ENCODE assay signal across 10 cellular contexts in genomic region chr1:37764888-37765441, GRCh38. TPM values are rescaled to one million over a fixed set of nuclear protein-coding genes. Genes with fewer than 3 reads are reported as not detected.
DNase-seq lines count a peak whose midpoint lies in the region; ATAC-seq, FAIRE-seq and TF ChIP-seq lines count a peak whose summit lies in the region.
"Had no signal": no experiment of that assay in that cellular context is flagged by ENCODE, and none has a peak within 500 bp of the region (broad histone marks: within the 10 kb centered on the region; RNA-seq: fewer than 3 reads in every experiment).

Gene EPHA10, minus strand, starts transcription at chr1:37765120. Its CDS starts 54 bp downstream, at chr1:37765066.

- no peak within 1 kb of the TSS for H3K23ac ChIP-seq in H1 (ENCODE audit: insufficient read length)

- H3K4ac ChIP-seq in H1 (replicated peaks; ENCODE audit: insufficient read length, low read depth, low read length): no peak within 1 kb of the TSS

- no peaks in the 10 kb centered on the region for H3K9me3 Mint-ChIP-seq in activated T-cell treated with anti-CD3 and anti-CD28 coated beads, Interleukin-2, amount 50 U/mL, for 24 hours
- H3K9me3 Mint-ChIP-seq in stimulated activated naive CD8-positive, alpha-beta T cell treated with anti-CD3 and anti-CD28 coated beads, Interleukin-15, amount 100 ng/mL, for 72 hours: peaks cover 4 to 9% of the 10 kb centered on the region in 2 donors

- H2BK120ac ChIP-seq in H1 (replicated peaks; ENCODE audit: low read depth, low read length): no peak within 1 kb of the TSS

- no peaks in the 10 kb centered on the region for H3K79me2 ChIP-seq in H1 (ENCODE audit: control insufficient read depth in 1 of 2, insufficient read depth in 2 of 2, low read length in 2 of 2)

- H2AK5ac ChIP-seq in H1 (ENCODE audit: low read depth, low read length): no peak within 1 kb of the TSS

- H2BK20ac ChIP-seq in H1 (ENCODE audit: low read length): no peak within 1 kb of the TSS

- POLR2A ChIA-PET in H1 (lab: Charles Lee; ENCODE audit: partially characterized antibody): interaction anchor here (0.7 to 4.5 kb wide), 7 partner anchors 11 to 74 kb away, joined by 3 to 23 read pairs (median 5); partner anchors contain the start of genes C1orf122 and YRDC

- H2AFZ ChIP-seq in H1 (ENCODE audit: low read length): peak within 1 kb of the TSS; percentile 91; the same call in 1 of the 2 replicates

- ATAC-seq in stimulated activated naive CD8-positive, alpha-beta T cell treated with anti-CD3 and anti-CD28 coated beads, Interleukin-15, amount 100 ng/mL, for 72 hours: no peak
- ATAC-seq in HG02970 (IDR thresholded peaks at IDR 0.05; ENCODE audit: low FRiP score, unreplicated experiment): no peak
- no peak for ATAC-seq in HG03139 (IDR thresholded peaks at IDR 0.05; ENCODE audit: unreplicated experiment)

- H3K4me2 ChIP-seq in H1 (ENCODE audit: insufficient read depth in 1 of 2, low read depth in 2 of 2, low read length in 2 of 2): peak within 1 kb of the TSS; percentile 80 to 87

- no peak within 1 kb of the TSS for H4K91ac ChIP-seq in H1 (replicated peaks; ENCODE audit: insufficient read length, low read length)

- DNase-seq in activated T-cell treated with anti-CD3 and anti-CD28 coated beads, Interleukin-2, amount 50 U/mL, for 24 hours: no peak
- no peak for DNase-seq in activated T-cell treated with anti-CD3 and anti-CD28 coated beads, Interleukin-2, amount 50 U/mL, for 48 hours
- DNase-seq in NCI-H526 (lab: John Stamatoyannopoulos, UW) (peak; percentile 92 to 99), H1 (ENCODE audit: low read depth in 1 of 2, low spot score in 2 of 2) (peak; percentile 61 to 90), RCC 7860 (ENCODE audit: low spot score) (no peak)
- no peak for DNase-seq in stimulated activated naive CD8-positive, alpha-beta T cell treated with anti-CD3 and anti-CD28 coated beads, Interleukin-15, amount 100 ng/mL, for 72 hours

- H3K36me3 Mint-ChIP-seq in activated T-cell treated with anti-CD3 and anti-CD28 coated beads, Interleukin-2, amount 50 U/mL, for 24 hours (ENCODE audit: low read depth): no peaks in the 10 kb centered on the region

- H3K4me3 ChIP-seq in H1 (ENCODE audit: extremely low read depth in 1 of 4, insufficient read depth in 2 of 4, low read depth in 3 of 4, low read length in 4 of 4): peak within 1 kb of the TSS; percentile 20 to 57 (median 44); a peak in 7 of 8 replicates
- H3K4me3 ChIP-seq: skin epidermis had no signal

- no peaks in the 10 kb centered on the region for H3K9me3 ChIP-seq in H1 (ENCODE audit: insufficient read depth in 2 of 2, low read depth in 1 of 2, low read length in 1 of 2)

- no peak for TF ChIP-seq EP300 in H1 (IDR thresholded peaks at IDR 0.05; ENCODE audit: borderline replicate concordance in 1 of 2, low read depth in 2 of 2, low read length in 2 of 2)

- peaks cover 17% of the 10 kb centered on the region for H3K4me1 Mint-ChIP-seq in activated T-cell treated with anti-CD3 and anti-CD28 coated beads, Interleukin-2, amount 50 U/mL, for 24 hours (ENCODE audit: low read depth)
- H3K4me1 Mint-ChIP-seq in stimulated activated naive CD8-positive, alpha-beta T cell treated with anti-CD3 and anti-CD28 coated beads, Interleukin-15, amount 100 ng/mL, for 72 hours: peaks cover 29% of the 10 kb centered on the region

- TF ChIP-seq POLR2A in H1 (IDR thresholded peaks at IDR 0.05; ENCODE audit: control extremely low read depth in 1 of 2, low read depth in 2 of 2, low read length in 2 of 2): no peak

- peaks cover 0 to 13% of the 10 kb centered on the region in 2 experiments for H4K20me1 ChIP-seq in H1 (replicated peaks in 1 of 2; ENCODE audit: control insufficient read depth in 1 of 2, insufficient read depth in 2 of 2, low read length in 2 of 2)

- TF ChIP-seq RAD21 in H1 (IDR thresholded peaks at IDR 0.05 in 1 of 2, conservative IDR thresholded peaks at IDR 0.05 in 1 of 2; ENCODE audit: low read depth in 2 of 2, low read length in 2 of 2): no peak

- H3K18ac ChIP-seq in H1 (ENCODE audit: extremely low read depth, low read length): peak within 1 kb of the TSS; percentile 60; the same call in 1 of the 2 replicates

- peak within 1 kb of the TSS; percentile 43 for H3K4me3 Mint-ChIP-seq in activated T-cell treated with anti-CD3 and anti-CD28 coated beads, Interleukin-2, amount 50 U/mL, for 24 hours
- H3K4me3 Mint-ChIP-seq in stimulated activated naive CD8-positive, alpha-beta T cell treated with anti-CD3 and anti-CD28 coated beads, Interleukin-15, amount 100 ng/mL, for 72 hours: peak within 1 kb of the TSS; percentile 55 to 61

- H3K14ac ChIP-seq in H1 (ENCODE audit: insufficient read length): no peak within 1 kb of the TSS

- peaks cover 6 to 13% (median 10%) of the 10 kb centered on the region in 4 experiments; a peak in 6 of 7 replicates for H3K4me1 ChIP-seq in H1 (replicated peaks in 1 of 4; ENCODE audit: control insufficient read depth in 3 of 4, insufficient read depth in 4 of 4, low read length in 3 of 4)

- 0 out of 2 replicates have a peak within 1 kb of the TSS, but pooled peaks have one; percentile 9 for H2BK12ac ChIP-seq in H1 (ENCODE audit: low read depth, low read length)

- no peak within 1 kb of the TSS for H3K9ac ChIP-seq in H1 (replicated peaks in 1 of 4; ENCODE audit: extremely low read depth in 1 of 4, low read depth in 3 of 4, low read length in 3 of 4)

- H4K8ac ChIP-seq in H1 (ENCODE audit: extremely low read depth, insufficient read depth, low read length): no peak within 1 kb of the TSS; the same call in 1 of the 2 replicates

- H3K27me3 ChIP-seq in H1 (replicated peaks in 1 of 4; ENCODE audit: control insufficient read depth in 3 of 4, extremely low read depth in 1 of 4, insufficient read depth in 3 of 4, low read length in 3 of 4): peaks cover 15 to 71% (median 59%) of the 10 kb centered on the region in 4 experiments

- no peaks in the 10 kb centered on the region for H3K79me1 ChIP-seq in H1 (ENCODE audit: low read depth, low read length)

- no peak within 1 kb of the TSS for H2BK15ac ChIP-seq in H1 (ENCODE audit: low read length)

- CTCF ChIA-PET in H1 (lab: Charles Lee; ENCODE audit: partially characterized antibody): interaction anchor here (0.6 to 2.9 kb wide), 14 partner anchors 10 to 169 kb away, joined by 3 to 12 read pairs (median 4); partner anchors contain the start of gene GNL2

- H3K23me2 ChIP-seq in H1 (ENCODE audit: low read depth, low read length): peaks cover 15% of the 10 kb centered on the region; the same call in 1 of the 2 replicates

- WGBS in H1 (ENCODE audit: extremely low coverage in 1 of 2, insufficient coverage in 1 of 2, insufficient read length in 1 of 2, insufficient replicate concordance in 2 of 2, low coverage in 1 of 2, low lambda C conversion rate in 2 of 2, missing lambda C conversion rate in 1 of 2), 2 experiments: 9% methylated on average over 33 of the region's 33 CpGs; no CpG with 5 or more reads in 1 of the 2 experiments

- H3K27ac ChIP-seq in H1 (ENCODE audit: low read depth, low read length): no peak within 1 kb of the TSS
- H3K27ac ChIP-seq: skin epidermis had no signal

- no peak within 1 kb of the TSS for H4K5ac ChIP-seq in H1 (ENCODE audit: insufficient read length, low read depth, low read length)

- peaks cover 88% of the 10 kb centered on the region for H3K27me3 Mint-ChIP-seq in activated T-cell treated with anti-CD3 and anti-CD28 coated beads, Interleukin-2, amount 50 U/mL, for 24 hours
- peaks cover 88% of the 10 kb centered on the region for H3K27me3 Mint-ChIP-seq in stimulated activated naive CD8-positive, alpha-beta T cell treated with anti-CD3 and anti-CD28 coated beads, Interleukin-15, amount 100 ng/mL, for 72 hours

- H3K56ac ChIP-seq in H1 (replicated peaks; ENCODE audit: insufficient read length, low read depth, low read length): no peak within 1 kb of the TSS

- FAIRE-seq in H1 (lab: Jason Lieb, UNC): no peak
- no peak for FAIRE-seq in RCC 7860 (lab: Jason Lieb, UNC)
- FAIRE-seq: urothelium cell line had no signal

- H3K36me3 ChIP-seq in H1 (ENCODE audit: control insufficient read depth in 2 of 4, insufficient read depth in 4 of 4, low read length in 3 of 4): no peaks in the 10 kb centered on the region

- H3K27ac Mint-ChIP-seq in activated T-cell treated with anti-CD3 and anti-CD28 coated beads, Interleukin-2, amount 50 U/mL, for 24 hours: no peak within 1 kb of the TSS
- peak within 1 kb of the TSS in 1 of 2 donors; percentile 75 for H3K27ac Mint-ChIP-seq in stimulated activated naive CD8-positive, alpha-beta T cell treated with anti-CD3 and anti-CD28 coated beads, Interleukin-15, amount 100 ng/mL, for 72 hours

- no peak for TF ChIP-seq CTCF in H1 (IDR thresholded peaks at IDR 0.05; ENCODE audit: control extremely low read depth in 1 of 3, insufficient read depth in 1 of 3, low read depth in 1 of 3, low read length in 3 of 3)

- peak within 1 kb of the TSS; percentile 44; the same call in 1 of the 2 replicates for H2BK5ac ChIP-seq in H1 (ENCODE audit: low read depth, low read length)

TF ChIP-seq in H1, 55 proteins besides CTCF, POLR2A, EP300 and RAD21:
- TF ChIP-seq SP1 (IDR thresholded peaks at IDR 0.05; ENCODE audit: low read depth, low read length) (peak; percentile 77; the same call in 1 of the 2 replicates), HDAC2 (IDR thresholded peaks at IDR 0.05; ENCODE audit: borderline replicate concordance in 1 of 2, low read depth in 2 of 2, low read length in 2 of 2) (no peak), CHD2 (IDR thresholded peaks at IDR 0.05; ENCODE audit: low read length) (0 out of 2 replicates have a peak, but pooled peaks have one; percentile 35), KDM4A (IDR thresholded peaks at IDR 0.05; ENCODE audit: low read depth, low read length, severe bottlenecking) (peak; percentile 6)

RNA-seq across cellular contexts. Expression of gene EPHA10, which starts in this region (rescaled TPM):
- 1.0 and 1.5 TPM in 2 replicates for total RNA-seq in H1 (2021; fragmentation: NEBNext Ultra II Directional; extraction: Animal tissue kit (Norgen Biotek cat#: 25700))
- polyA plus RNA-seq in H1 (2011; rRNA removed): 0.54 and 1.2 TPM in 2 replicates
- polyA plus RNA-seq in H1 (2011; cell fraction: cytosol; rRNA removed): 2.0 TPM
- polyA plus RNA-seq in H1 (2011; cell fraction: nucleus; rRNA removed): 10.1 TPM
- 1.0 to 1.6 TPM (median 1.1 TPM) in 4 replicates for polyA plus RNA-seq in H1 (2012, experiment 1 of 2)
- 0.35 TPM for polyA plus RNA-seq in H1 (2012, experiment 2 of 2)
- polyA plus RNA-seq in H1 (2013, experiment 1 of 2): 0.55 TPM
- polyA plus RNA-seq in H1 (2013, experiment 2 of 2): 0.42 TPM
- polyA minus RNA-seq in H1 (2011; rRNA and poly(A)+ RNA removed): 0.38 and 0.80 TPM in 2 replicates
- 0.44 TPM for polyA minus RNA-seq in H1 (2011; cell fraction: cytosol; rRNA and poly(A)+ RNA removed)
- 2.2 TPM for polyA minus RNA-seq in H1 (2011; cell fraction: nucleus; rRNA and poly(A)+ RNA removed)

Comparison
In these comparisons a context has a peak if more than half of its experiments do, and no peak if none do; other contexts are left out.
1. DNase-seq: peak in NCI-H526 (2 of 2) and H1 (2 of 2); none in activated T-cell treated with anti-CD3 and anti-CD28 coated beads, Interleukin-2, amount 50 U/mL, for 24 hours (single experiment), activated T-cell treated with anti-CD3 and anti-CD28 coated beads, Interleukin-2, amount 50 U/mL, for 48 hours (0 of 2), stimulated activated naive CD8-positive, alpha-beta T cell treated with anti-CD3 and anti-CD28 coated beads, Interleukin-15, amount 100 ng/mL, for 72 hours (0 of 2) and RCC 7860 (single experiment).